In the genomic region with DNA sequence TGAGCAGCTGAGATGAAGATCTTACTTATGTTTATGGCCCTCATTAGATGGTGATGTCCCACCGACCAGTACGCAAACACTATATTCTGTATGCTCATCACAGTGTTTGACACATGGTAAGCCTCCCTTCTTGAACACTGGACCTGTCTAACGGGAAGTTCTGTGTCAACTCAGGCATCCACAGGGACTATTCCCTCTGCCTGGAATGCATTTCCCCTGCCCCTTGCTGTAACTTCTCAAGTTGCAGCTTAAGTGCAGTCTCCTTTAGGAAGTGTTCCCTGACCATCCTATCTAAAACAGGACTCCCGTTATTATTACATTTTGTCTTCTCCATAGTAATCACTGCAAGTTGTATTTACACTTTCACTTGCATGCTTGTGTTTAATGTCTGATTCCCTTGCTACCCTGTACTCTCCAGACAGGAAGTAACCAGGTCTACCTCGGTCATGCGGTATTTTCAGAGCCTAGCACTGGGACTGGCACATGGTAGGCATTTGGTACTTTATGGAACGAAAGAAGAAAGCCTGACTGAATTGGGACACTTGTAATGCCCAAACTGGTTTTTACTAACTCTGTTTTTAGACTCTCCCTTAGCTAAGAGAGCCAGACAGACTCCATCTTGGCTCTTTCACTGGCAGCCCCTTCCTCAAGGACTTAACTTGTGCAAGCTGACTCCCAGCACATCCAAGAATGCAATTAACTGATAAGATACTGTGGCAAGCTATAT, we compare ENCODE assay signal across 1 cellular context.
TF ChIP-seq lines count a peak whose summit lies in the region.

No MANE protein-coding gene starts in this region.

TF ChIP-seq in K562, 482 proteins besides CTCF, POLR2A, EP300 and RAD21 (continued from another document and continues in another):
- TF ChIP-seq ZNF75A (CRISPR knock-in tag; IDR thresholded peaks at IDR 0.05) (0 out of 2 replicates have a peak, but pooled peaks have one; percentile 30), MECOM (CRISPR knock-in tag; IDR thresholded peaks at IDR 0.05) (peak; percentile 88), ELF4 (CRISPR knock-in tag; IDR thresholded peaks at IDR 0.05) (0 out of 2 replicates have a peak, but pooled peaks have one; percentile 22), KDM5B (IDR thresholded peaks at IDR 0.05; ENCODE audit: insufficient replicate concordance, low read depth, low read length) (no peak), GABPB1 (CRISPR knock-in tag; IDR thresholded peaks at IDR 0.05) (no peak), EZH2 (IDR thresholded peaks at IDR 0.05; ENCODE audit: borderline replicate concordance, low read depth, low read length) (no peak), ZNF830 (CRISPR knock-in tag; IDR thresholded peaks at IDR 0.05) (0 out of 2 replicates have a peak, but pooled peaks have one; percentile 34), ZBTB8A (IDR thresholded peaks at IDR 0.05; ENCODE audit: partially characterized antibody) (no peak), NFE2L1 (tag; IDR thresholded peaks at IDR 0.05; ENCODE audit: borderline replicate concordance, low read depth) (peak; percentile 26; the same call in 1 of the 2 replicates), SETDB1 (IDR thresholded peaks at IDR 0.05; ENCODE audit: low read length) (no peak), ETV5 (CRISPR knock-in tag; IDR thresholded peaks at IDR 0.05; ENCODE audit: low read depth) (no peak), TRIM24 (IDR thresholded peaks at IDR 0.05) (no peak), MYC (IDR thresholded peaks at IDR 0.05; ENCODE audit: low read depth, low read length) (no peak), MYC (CRISPR knock-in tag; IDR thresholded peaks at IDR 0.05; ENCODE audit: borderline replicate concordance, low read depth) (0 out of 2 replicates have a peak, but pooled peaks have one; percentile 53), DIDO1 (tag; IDR thresholded peaks at IDR 0.05; ENCODE audit: low read depth) (0 out of 2 replicates have a peak, but pooled peaks have one; percentile 43), ZNF239 (CRISPR knock-in tag; IDR thresholded peaks at IDR 0.05) (peak; percentile 76), HLTF (IDR thresholded peaks at IDR 0.05) (no peak)
- TF ChIP-seq, protein P1, sequence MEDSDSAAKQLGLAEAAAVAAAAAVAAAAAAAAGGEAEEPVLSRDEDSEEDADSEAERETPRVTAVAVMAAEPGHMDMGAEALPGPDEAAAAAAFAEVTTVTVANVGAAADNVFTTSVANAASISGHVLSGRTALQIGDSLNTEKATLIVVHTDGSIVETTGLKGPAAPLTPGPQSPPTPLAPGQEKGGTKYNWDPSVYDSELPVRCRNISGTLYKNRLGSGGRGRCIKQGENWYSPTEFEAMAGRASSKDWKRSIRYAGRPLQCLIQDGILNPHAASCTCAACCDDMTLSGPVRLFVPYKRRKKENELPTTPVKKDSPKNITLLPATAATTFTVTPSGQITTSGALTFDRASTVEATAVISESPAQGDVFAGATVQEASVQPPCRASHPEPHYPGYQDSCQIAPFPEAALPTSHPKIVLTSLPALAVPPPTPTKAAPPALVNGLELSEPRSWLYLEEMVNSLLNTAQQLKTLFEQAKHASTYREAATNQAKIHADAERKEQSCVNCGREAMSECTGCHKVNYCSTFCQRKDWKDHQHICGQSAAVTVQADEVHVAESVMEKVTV (CRISPR knock-in tag; IDR thresholded peaks at IDR 0.05) = 0 out of 2 replicates have a peak, but pooled peaks have one; percentile 13
- TF ChIP-seq, protein P2, sequence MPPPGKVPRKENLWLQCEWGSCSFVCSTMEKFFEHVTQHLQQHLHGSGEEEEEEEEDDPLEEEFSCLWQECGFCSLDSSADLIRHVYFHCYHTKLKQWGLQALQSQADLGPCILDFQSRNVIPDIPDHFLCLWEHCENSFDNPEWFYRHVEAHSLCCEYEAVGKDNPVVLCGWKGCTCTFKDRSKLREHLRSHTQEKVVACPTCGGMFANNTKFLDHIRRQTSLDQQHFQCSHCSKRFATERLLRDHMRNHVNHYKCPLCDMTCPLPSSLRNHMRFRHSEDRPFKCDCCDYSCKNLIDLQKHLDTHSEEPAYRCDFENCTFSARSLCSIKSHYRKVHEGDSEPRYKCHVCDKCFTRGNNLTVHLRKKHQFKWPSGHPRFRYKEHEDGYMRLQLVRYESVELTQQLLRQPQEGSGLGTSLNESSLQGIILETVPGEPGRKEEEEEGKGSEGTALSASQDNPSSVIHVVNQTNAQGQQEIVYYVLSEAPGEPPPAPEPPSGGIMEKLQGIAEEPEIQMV (tag; conservative IDR thresholded peaks at IDR 0.05; ENCODE audit: low read depth) = peak; percentile 74
- TF ChIP-seq, protein P3, sequence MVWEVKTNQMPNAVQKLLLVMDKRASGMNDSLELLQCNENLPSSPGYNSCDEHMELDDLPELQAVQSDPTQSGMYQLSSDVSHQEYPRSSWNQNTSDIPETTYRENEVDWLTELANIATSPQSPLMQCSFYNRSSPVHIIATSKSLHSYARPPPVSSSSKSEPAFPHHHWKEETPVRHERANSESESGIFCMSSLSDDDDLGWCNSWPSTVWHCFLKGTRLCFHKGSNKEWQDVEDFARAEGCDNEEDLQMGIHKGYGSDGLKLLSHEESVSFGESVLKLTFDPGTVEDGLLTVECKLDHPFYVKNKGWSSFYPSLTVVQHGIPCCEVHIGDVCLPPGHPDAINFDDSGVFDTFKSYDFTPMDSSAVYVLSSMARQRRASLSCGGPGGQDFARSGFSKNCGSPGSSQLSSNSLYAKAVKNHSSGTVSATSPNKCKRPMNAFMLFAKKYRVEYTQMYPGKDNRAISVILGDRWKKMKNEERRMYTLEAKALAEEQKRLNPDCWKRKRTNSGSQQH (CRISPR knock-in tag; IDR thresholded peaks at IDR 0.05) = peak; percentile 65; the same call in 1 of the 2 replicates
- TF ChIP-seq, protein P4, sequence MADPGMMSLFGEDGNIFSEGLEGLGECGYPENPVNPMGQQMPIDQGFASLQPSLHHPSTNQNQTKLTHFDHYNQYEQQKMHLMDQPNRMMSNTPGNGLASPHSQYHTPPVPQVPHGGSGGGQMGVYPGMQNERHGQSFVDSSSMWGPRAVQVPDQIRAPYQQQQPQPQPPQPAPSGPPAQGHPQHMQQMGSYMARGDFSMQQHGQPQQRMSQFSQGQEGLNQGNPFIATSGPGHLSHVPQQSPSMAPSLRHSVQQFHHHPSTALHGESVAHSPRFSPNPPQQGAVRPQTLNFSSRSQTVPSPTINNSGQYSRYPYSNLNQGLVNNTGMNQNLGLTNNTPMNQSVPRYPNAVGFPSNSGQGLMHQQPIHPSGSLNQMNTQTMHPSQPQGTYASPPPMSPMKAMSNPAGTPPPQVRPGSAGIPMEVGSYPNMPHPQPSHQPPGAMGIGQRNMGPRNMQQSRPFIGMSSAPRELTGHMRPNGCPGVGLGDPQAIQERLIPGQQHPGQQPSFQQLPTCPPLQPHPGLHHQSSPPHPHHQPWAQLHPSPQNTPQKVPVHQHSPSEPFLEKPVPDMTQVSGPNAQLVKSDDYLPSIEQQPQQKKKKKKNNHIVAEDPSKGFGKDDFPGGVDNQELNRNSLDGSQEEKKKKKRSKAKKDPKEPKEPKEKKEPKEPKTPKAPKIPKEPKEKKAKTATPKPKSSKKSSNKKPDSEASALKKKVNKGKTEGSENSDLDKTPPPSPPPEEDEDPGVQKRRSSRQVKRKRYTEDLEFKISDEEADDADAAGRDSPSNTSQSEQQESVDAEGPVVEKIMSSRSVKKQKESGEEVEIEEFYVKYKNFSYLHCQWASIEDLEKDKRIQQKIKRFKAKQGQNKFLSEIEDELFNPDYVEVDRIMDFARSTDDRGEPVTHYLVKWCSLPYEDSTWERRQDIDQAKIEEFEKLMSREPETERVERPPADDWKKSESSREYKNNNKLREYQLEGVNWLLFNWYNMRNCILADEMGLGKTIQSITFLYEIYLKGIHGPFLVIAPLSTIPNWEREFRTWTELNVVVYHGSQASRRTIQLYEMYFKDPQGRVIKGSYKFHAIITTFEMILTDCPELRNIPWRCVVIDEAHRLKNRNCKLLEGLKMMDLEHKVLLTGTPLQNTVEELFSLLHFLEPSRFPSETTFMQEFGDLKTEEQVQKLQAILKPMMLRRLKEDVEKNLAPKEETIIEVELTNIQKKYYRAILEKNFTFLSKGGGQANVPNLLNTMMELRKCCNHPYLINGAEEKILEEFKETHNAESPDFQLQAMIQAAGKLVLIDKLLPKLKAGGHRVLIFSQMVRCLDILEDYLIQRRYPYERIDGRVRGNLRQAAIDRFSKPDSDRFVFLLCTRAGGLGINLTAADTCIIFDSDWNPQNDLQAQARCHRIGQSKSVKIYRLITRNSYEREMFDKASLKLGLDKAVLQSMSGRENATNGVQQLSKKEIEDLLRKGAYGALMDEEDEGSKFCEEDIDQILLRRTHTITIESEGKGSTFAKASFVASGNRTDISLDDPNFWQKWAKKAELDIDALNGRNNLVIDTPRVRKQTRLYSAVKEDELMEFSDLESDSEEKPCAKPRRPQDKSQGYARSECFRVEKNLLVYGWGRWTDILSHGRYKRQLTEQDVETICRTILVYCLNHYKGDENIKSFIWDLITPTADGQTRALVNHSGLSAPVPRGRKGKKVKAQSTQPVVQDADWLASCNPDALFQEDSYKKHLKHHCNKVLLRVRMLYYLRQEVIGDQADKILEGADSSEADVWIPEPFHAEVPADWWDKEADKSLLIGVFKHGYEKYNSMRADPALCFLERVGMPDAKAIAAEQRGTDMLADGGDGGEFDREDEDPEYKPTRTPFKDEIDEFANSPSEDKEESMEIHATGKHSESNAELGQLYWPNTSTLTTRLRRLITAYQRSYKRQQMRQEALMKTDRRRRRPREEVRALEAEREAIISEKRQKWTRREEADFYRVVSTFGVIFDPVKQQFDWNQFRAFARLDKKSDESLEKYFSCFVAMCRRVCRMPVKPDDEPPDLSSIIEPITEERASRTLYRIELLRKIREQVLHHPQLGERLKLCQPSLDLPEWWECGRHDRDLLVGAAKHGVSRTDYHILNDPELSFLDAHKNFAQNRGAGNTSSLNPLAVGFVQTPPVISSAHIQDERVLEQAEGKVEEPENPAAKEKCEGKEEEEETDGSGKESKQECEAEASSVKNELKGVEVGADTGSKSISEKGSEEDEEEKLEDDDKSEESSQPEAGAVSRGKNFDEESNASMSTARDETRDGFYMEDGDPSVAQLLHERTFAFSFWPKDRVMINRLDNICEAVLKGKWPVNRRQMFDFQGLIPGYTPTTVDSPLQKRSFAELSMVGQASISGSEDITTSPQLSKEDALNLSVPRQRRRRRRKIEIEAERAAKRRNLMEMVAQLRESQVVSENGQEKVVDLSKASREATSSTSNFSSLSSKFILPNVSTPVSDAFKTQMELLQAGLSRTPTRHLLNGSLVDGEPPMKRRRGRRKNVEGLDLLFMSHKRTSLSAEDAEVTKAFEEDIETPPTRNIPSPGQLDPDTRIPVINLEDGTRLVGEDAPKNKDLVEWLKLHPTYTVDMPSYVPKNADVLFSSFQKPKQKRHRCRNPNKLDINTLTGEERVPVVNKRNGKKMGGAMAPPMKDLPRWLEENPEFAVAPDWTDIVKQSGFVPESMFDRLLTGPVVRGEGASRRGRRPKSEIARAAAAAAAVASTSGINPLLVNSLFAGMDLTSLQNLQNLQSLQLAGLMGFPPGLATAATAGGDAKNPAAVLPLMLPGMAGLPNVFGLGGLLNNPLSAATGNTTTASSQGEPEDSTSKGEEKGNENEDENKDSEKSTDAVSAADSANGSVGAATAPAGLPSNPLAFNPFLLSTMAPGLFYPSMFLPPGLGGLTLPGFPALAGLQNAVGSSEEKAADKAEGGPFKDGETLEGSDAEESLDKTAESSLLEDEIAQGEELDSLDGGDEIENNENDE (IDR thresholded peaks at IDR 0.05; ENCODE audit: low read depth, low read length) = no peak
- TF ChIP-seq, protein P5, sequence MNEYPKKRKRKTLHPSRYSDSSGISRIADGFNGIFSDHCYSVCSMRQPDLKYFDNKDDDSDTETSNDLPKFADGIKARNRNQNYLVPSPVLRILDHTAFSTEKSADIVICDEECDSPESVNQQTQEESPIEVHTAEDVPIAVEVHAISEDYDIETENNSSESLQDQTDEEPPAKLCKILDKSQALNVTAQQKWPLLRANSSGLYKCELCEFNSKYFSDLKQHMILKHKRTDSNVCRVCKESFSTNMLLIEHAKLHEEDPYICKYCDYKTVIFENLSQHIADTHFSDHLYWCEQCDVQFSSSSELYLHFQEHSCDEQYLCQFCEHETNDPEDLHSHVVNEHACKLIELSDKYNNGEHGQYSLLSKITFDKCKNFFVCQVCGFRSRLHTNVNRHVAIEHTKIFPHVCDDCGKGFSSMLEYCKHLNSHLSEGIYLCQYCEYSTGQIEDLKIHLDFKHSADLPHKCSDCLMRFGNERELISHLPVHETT (CRISPR knock-in tag; conservative IDR thresholded peaks at IDR 0.05 in 1 of 2, IDR thresholded peaks at IDR 0.05 in 1 of 2) = no peak
- TF ChIP-seq, protein P6, sequence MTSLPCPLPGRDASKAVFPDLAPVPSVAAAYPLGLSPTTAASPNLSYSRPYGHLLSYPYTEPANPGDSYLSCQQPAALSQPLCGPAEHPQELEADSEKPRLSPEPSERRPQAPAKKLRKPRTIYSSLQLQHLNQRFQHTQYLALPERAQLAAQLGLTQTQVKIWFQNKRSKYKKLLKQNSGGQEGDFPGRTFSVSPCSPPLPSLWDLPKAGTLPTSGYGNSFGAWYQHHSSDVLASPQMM (CRISPR knock-in tag; IDR thresholded peaks at IDR 0.05) = no peak
- TF ChIP-seq, protein P7, sequence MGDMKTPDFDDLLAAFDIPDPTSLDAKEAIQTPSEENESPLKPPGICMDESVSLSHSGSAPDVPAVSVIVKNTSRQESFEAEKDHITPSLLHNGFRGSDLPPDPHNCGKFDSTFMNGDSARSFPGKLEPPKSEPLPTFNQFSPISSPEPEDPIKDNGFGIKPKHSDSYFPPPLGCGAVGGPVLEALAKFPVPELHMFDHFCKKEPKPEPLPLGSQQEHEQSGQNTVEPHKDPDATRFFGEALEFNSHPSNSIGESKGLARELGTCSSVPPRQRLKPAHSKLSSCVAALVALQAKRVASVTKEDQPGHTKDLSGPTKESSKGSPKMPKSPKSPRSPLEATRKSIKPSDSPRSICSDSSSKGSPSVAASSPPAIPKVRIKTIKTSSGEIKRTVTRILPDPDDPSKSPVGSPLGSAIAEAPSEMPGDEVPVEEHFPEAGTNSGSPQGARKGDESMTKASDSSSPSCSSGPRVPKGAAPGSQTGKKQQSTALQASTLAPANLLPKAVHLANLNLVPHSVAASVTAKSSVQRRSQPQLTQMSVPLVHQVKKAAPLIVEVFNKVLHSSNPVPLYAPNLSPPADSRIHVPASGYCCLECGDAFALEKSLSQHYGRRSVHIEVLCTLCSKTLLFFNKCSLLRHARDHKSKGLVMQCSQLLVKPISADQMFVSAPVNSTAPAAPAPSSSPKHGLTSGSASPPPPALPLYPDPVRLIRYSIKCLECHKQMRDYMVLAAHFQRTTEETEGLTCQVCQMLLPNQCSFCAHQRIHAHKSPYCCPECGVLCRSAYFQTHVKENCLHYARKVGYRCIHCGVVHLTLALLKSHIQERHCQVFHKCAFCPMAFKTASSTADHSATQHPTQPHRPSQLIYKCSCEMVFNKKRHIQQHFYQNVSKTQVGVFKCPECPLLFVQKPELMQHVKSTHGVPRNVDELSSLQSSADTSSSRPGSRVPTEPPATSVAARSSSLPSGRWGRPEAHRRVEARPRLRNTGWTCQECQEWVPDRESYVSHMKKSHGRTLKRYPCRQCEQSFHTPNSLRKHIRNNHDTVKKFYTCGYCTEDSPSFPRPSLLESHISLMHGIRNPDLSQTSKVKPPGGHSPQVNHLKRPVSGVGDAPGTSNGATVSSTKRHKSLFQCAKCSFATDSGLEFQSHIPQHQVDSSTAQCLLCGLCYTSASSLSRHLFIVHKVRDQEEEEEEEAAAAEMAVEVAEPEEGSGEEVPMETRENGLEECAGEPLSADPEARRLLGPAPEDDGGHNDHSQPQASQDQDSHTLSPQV (IDR thresholded peaks at IDR 0.05) = peak; percentile 99
- TF ChIP-seq, protein P8, sequence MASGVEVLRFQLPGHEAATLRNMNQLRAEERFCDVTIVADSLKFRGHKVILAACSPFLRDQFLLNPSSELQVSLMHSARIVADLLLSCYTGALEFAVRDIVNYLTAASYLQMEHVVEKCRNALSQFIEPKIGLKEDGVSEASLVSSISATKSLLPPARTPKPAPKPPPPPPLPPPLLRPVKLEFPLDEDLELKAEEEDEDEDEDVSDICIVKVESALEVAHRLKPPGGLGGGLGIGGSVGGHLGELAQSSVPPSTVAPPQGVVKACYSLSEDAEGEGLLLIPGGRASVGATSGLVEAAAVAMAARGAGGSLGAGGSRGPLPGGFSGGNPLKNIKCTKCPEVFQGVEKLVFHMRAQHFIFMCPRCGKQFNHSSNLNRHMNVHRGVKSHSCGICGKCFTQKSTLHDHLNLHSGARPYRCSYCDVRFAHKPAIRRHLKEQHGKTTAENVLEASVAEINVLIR (CRISPR knock-in tag; IDR thresholded peaks at IDR 0.05) = peak; percentile 58; the same call in 1 of the 2 replicates
